In genomic region chr1:21331752-21332480, GRCh38 we compare ENCODE assay signal across 8 cellular contexts. TPM values are rescaled to one million over a fixed set of nuclear protein-coding genes. Genes with fewer than 3 reads are reported as not detected.
DNase-seq lines count a peak whose midpoint lies in the region; ATAC-seq and TF ChIP-seq lines count a peak whose summit lies in the region.

No MANE protein-coding gene starts in this region.

- WGBS in hepatocyte (ENCODE audit: low lambda C conversion rate, missing lambda C conversion rate), result 36% methylated on average over 9 of the region's 9 CpGs

- no peaks in the 10 kb centered on the region for H3K9me2 ChIP-seq in hepatocyte (replicated peaks; ENCODE audit: insufficient read depth)

- no peaks in the 10 kb centered on the region for H3K36me3 ChIP-seq in hepatocyte (replicated peaks; ENCODE audit: insufficient read depth, low read depth)
- peaks cover 0 to 2% of the 10 kb centered on the region in 2 donors for H3K36me3 ChIP-seq in stomach smooth muscle (ENCODE audit: control insufficient read depth in 2 of 2, insufficient read depth in 2 of 2, low read length in 2 of 2)

- CTCF ChIA-PET in T-cell (lab: Charles Lee), result interaction anchor here in 1 of 2 donors (1.5 kb wide), 1 partner anchor 62 kb away, joined by 4 read pairs; no protein-coding TSS in a partner anchor

- H2AFZ ChIP-seq in hepatocyte, result no peak overlapping the region

- peaks cover 93% of the 10 kb centered on the region for H3K79me2 ChIP-seq in hepatocyte

- peaks cover 8% of the 10 kb centered on the region for H3K36me3 Mint-ChIP-seq in T-helper 2 cell treated with Interferon-gamma antibody and Interleukin-4, amounts not matched to agents 5 μg/mL and 100 μg/mL, for 36 hours (ENCODE audit: low read depth)
- H3K36me3 Mint-ChIP-seq in T-cell, result peaks cover 9% of the 10 kb centered on the region

- intact Hi-C loops in head of caudate nucleus (cut with DNase I), result no loop called here

- peak overlapping the region; percentile 94 for H3K27ac ChIP-seq in hepatocyte
- peak overlapping the region; percentile 62 for H3K27ac ChIP-seq in stomach smooth muscle (ENCODE audit: low read length)

- no peak overlapping the region for H3K4me3 Mint-ChIP-seq in T-helper 2 cell treated with Interferon-gamma antibody and Interleukin-4, amounts not matched to agents 5 μg/mL and 100 μg/mL, for 36 hours
- no peak overlapping the region for H3K4me3 Mint-ChIP-seq in T-cell

- POLR2A ChIA-PET in T-cell (lab: Charles Lee), result no interaction called here

- no peak for ATAC-seq in T-cell (replicated peaks in 1 of 4)
- no peak for ATAC-seq in GM19351 (IDR thresholded peaks at IDR 0.05; ENCODE audit: unreplicated experiment)

- no peak overlapping the region for H3K4me3 ChIP-seq in hepatocyte
- peak overlapping the region in 1 of 2 donors; percentile 22 for H3K4me3 ChIP-seq in stomach smooth muscle (ENCODE audit: low read length in 2 of 2)

- no peak for TF ChIP-seq CTCF in hepatocyte (IDR thresholded peaks at IDR 0.05; ENCODE audit: poor library complexity)

- DNase-seq in T-helper 2 cell treated with Interferon-gamma antibody and Interleukin-4, amounts not matched to agents 5 μg/mL and 100 μg/mL, for 36 hours (ENCODE audit: low spot score), result no peak
- DNase-seq in T-helper 2 cell, result no peak
- no peak for DNase-seq in T-cell
- DNase-seq in hepatocyte (ENCODE audit: low spot score), result no peak
- DNase-seq in putamen (ENCODE audit: low spot score), result no peak
- DNase-seq in head of caudate nucleus, result no peak

- peak overlapping the region; percentile 55 for H3K4me2 ChIP-seq in hepatocyte

- H3K9me3 ChIP-seq in hepatocyte (ENCODE audit: low read depth), result no peaks in the 10 kb centered on the region
- H3K9me3 ChIP-seq in stomach smooth muscle (ENCODE audit: control insufficient read depth in 2 of 2, low read length in 2 of 2), result no peaks in the 10 kb centered on the region

- no peaks in the 10 kb centered on the region for H3K27me3 Mint-ChIP-seq in T-helper 2 cell treated with Interferon-gamma antibody and Interleukin-4, amounts not matched to agents 5 μg/mL and 100 μg/mL, for 36 hours (ENCODE audit: low read depth)
- no peaks in the 10 kb centered on the region for H3K27me3 Mint-ChIP-seq in T-cell

- H3K9ac ChIP-seq in stomach smooth muscle (ENCODE audit: low read length in 2 of 2), result peak overlapping the region; percentile 13 to 29

- peaks cover 51% of the 10 kb centered on the region for H3K4me1 Mint-ChIP-seq in T-helper 2 cell treated with Interferon-gamma antibody and Interleukin-4, amounts not matched to agents 5 μg/mL and 100 μg/mL, for 36 hours (ENCODE audit: low read depth)
- peaks cover 76 to 86% (median 85%) of the 10 kb centered on the region in 3 donors for H3K4me1 Mint-ChIP-seq in T-cell

- H3K27me3 ChIP-seq in hepatocyte, result no peaks in the 10 kb centered on the region
- H3K27me3 ChIP-seq in stomach smooth muscle (ENCODE audit: control insufficient read depth in 1 of 2, insufficient read depth in 2 of 2, low read length in 2 of 2), result no peaks in the 10 kb centered on the region

- peak overlapping the region; percentile 45 for H3K27ac Mint-ChIP-seq in T-helper 2 cell treated with Interferon-gamma antibody and Interleukin-4, amounts not matched to agents 5 μg/mL and 100 μg/mL, for 36 hours
- peak overlapping the region; percentile 84 to 87 for H3K27ac Mint-ChIP-seq in T-cell

- no peaks in the 10 kb centered on the region for H4K20me1 ChIP-seq in hepatocyte (ENCODE audit: insufficient read depth, poor library complexity, severe bottlenecking)

- no peaks in the 10 kb centered on the region for H3K9me3 Mint-ChIP-seq in T-helper 2 cell treated with Interferon-gamma antibody and Interleukin-4, amounts not matched to agents 5 μg/mL and 100 μg/mL, for 36 hours
- no peaks in the 10 kb centered on the region for H3K9me3 Mint-ChIP-seq in T-cell

- peaks cover 87% of the 10 kb centered on the region for H3K4me1 ChIP-seq in hepatocyte (ENCODE audit: insufficient read depth)
- H3K4me1 ChIP-seq in stomach smooth muscle (ENCODE audit: control insufficient read depth, insufficient read depth, low read length), result peaks cover 64% of the 10 kb centered on the region

RNA-seq across cellular contexts. Expression of gene ECE1, which starts 41.7 kb away (rescaled TPM):
- 10 to 100 TPM; 81.0 to 94.5 (median 87.1) TPM for total RNA-seq in T-cell
- 35.1 and 60.8 TPM in 2 replicates for total RNA-seq in hepatocyte
- 84.4 and 90.6 TPM in 2 replicates for polyA plus RNA-seq in hepatocyte
